12 cellular contexts compared by ENCODE assay signal in genomic region chr3:10505791-10506585, GRCh38. TPM values are rescaled to one million over a fixed set of nuclear protein-coding genes. Genes with fewer than 3 reads are reported as not detected.
DNase-seq lines count a peak whose midpoint lies in the region; ATAC-seq, FAIRE-seq and TF ChIP-seq lines count a peak whose summit lies in the region.
"Had no signal": no experiment of that assay in that cellular context is flagged by ENCODE, and none has a peak within 500 bp of the region (broad histone marks: within the 10 kb centered on the region; RNA-seq: fewer than 3 reads in every experiment).

No MANE protein-coding gene starts in this region.

- peak overlapping the region; percentile 53 for H3K4me3 Mint-ChIP-seq in CD8-positive, alpha-beta T cell
- peak overlapping the region; percentile 26 for H3K4me3 Mint-ChIP-seq in osteocyte (ENCODE audit: unreplicated experiment)
- H3K4me3 Mint-ChIP-seq in activated CD4-positive, alpha-beta T cell treated with anti-CD3 and anti-CD28 coated beads for 36 hours, result no peak overlapping the region

- no peak overlapping the region for H3K4me3 ChIP-seq in CD8-positive, alpha-beta T cell (ENCODE audit: low read depth, low read length)
- H3K4me3 ChIP-seq in endothelial cell of umbilical vein (replicated peaks in 1 of 3; ENCODE audit: insufficient read depth in 1 of 3, low read depth in 1 of 3, low read length in 3 of 3), result no peak overlapping the region
- H3K4me3 ChIP-seq: PC-9 had no signal

- FAIRE-seq in endothelial cell of umbilical vein (lab: Jason Lieb, UNC), result no peak
- FAIRE-seq: kidney had no signal

- no peaks in the 10 kb centered on the region for H3K9me1 ChIP-seq in endothelial cell of umbilical vein (replicated peaks; ENCODE audit: control insufficient read depth, extremely low read depth, insufficient read depth, low read length)

- H3K4me2 ChIP-seq in endothelial cell of umbilical vein (ENCODE audit: insufficient read depth, low read length), result no peak overlapping the region
- H3K4me2 ChIP-seq: PC-9 had no signal

- H3K79me2 ChIP-seq in endothelial cell of umbilical vein (ENCODE audit: control insufficient read depth, insufficient read depth, low read length), result no peaks in the 10 kb centered on the region

- no peak for DNase-seq in CD8-positive, alpha-beta T cell
- DNase-seq in NCI-H1092 treated with DMSO at 0.1 percent for 48 hours (lab: John Stamatoyannopoulos, UW) (peak; percentile 43), endothelial cell of umbilical vein (ENCODE audit: low read depth, low spot score) (no peak), osteocyte (ENCODE audit: extremely low spot score, unreplicated experiment) (no peak), NCI-H226 (no peak), NCI-H146 (lab: John Stamatoyannopoulos, UW) (no peak)
- DNase-seq in stimulated activated CD4-positive, alpha-beta T cell treated with anti-CD3 and anti-CD28 coated beads, Interleukin-15, amount 100 ng/mL, for 24 hours, result no peak
- DNase-seq in activated CD4-positive, alpha-beta T cell treated with anti-CD3 and anti-CD28 coated beads for 36 hours, result no peak
- DNase-seq: kidney, PC-9, transverse colon had no signal

- ATAC-seq in CD8-positive, alpha-beta T cell, result no peak
- ATAC-seq in activated CD4-positive, alpha-beta T cell treated with anti-CD3 and anti-CD28 coated beads for 36 hours, result no peak

- H3K9me3 Mint-ChIP-seq in CD8-positive, alpha-beta T cell, result no peaks in the 10 kb centered on the region
- H3K9me3 Mint-ChIP-seq in osteocyte (ENCODE audit: unreplicated experiment), result no peaks in the 10 kb centered on the region
- H3K9me3 Mint-ChIP-seq in activated CD4-positive, alpha-beta T cell treated with anti-CD3 and anti-CD28 coated beads for 36 hours (ENCODE audit: low read depth), result no peaks in the 10 kb centered on the region

- intact Hi-C loops in CD8-positive, alpha-beta T cell (cut with DNase I, micrococcal nuclease), result no loop called here
- intact Hi-C loops in endothelial cell of umbilical vein (cut with micrococcal nuclease), result no loop called here
- intact Hi-C loops in activated CD4-positive, alpha-beta T cell treated with anti-CD3 and anti-CD28 coated beads for 36 hours (cut with DNase I, micrococcal nuclease), result no loop called here

- CTCF ChIA-PET in CD8-positive, alpha-beta T cell (lab: Charles Lee), result no interaction called here
- CTCF ChIA-PET in endothelial cell of umbilical vein (lab: Charles Lee), result no interaction called here
- CTCF ChIA-PET in activated CD4-positive, alpha-beta T cell treated with anti-CD3 and anti-CD28 coated beads for 36 hours (lab: Charles Lee), result no interaction called here

- no peak for TF ChIP-seq POLR2A in endothelial cell of umbilical vein (IDR thresholded peaks at IDR 0.05; ENCODE audit: low read depth, low read length)

- H3K36me3 Mint-ChIP-seq in CD8-positive, alpha-beta T cell, result no peaks in the 10 kb centered on the region
- no peaks in the 10 kb centered on the region for H3K36me3 Mint-ChIP-seq in osteocyte (ENCODE audit: unreplicated experiment)
- H3K36me3 Mint-ChIP-seq in activated CD4-positive, alpha-beta T cell treated with anti-CD3 and anti-CD28 coated beads for 36 hours (ENCODE audit: low read depth), result no peaks in the 10 kb centered on the region

- POLR2A ChIA-PET in CD8-positive, alpha-beta T cell (lab: Charles Lee), result no interaction called here
- POLR2A ChIA-PET in endothelial cell of umbilical vein (lab: Charles Lee), result no interaction called here
- POLR2A ChIA-PET in activated CD4-positive, alpha-beta T cell treated with anti-CD3 and anti-CD28 coated beads for 36 hours (lab: Charles Lee), result no interaction called here

- H2AFZ ChIP-seq in endothelial cell of umbilical vein (ENCODE audit: low read depth, low read length), result no peak overlapping the region
- H2AFZ ChIP-seq: PC-9 had no signal

- H4K20me1 ChIP-seq in endothelial cell of umbilical vein (replicated peaks; ENCODE audit: control insufficient read depth, extremely low read depth, insufficient read depth, low read length), result no peaks in the 10 kb centered on the region

- no peak overlapping the region for H3K9ac ChIP-seq in endothelial cell of umbilical vein (replicated peaks; ENCODE audit: extremely low read depth, insufficient read depth, low read length)

- H3K36me3 ChIP-seq in CD8-positive, alpha-beta T cell (ENCODE audit: insufficient read depth, low read length), result no peaks in the 10 kb centered on the region
- no peaks in the 10 kb centered on the region for H3K36me3 ChIP-seq in endothelial cell of umbilical vein (ENCODE audit: control insufficient read depth in 2 of 2, extremely low read depth in 1 of 2, insufficient read depth in 2 of 2, low read length in 2 of 2)
- H3K36me3 ChIP-seq: transverse colon had no signal

- no TSS peak for BruUV-seq in endothelial cell of umbilical vein (replicated peaks; lab: Mats Ljungman, UMichigan)

- no peak overlapping the region for H3K27ac Mint-ChIP-seq in CD8-positive, alpha-beta T cell
- H3K27ac Mint-ChIP-seq in osteocyte (ENCODE audit: unreplicated experiment), result no peak overlapping the region
- H3K27ac Mint-ChIP-seq in activated CD4-positive, alpha-beta T cell treated with anti-CD3 and anti-CD28 coated beads for 36 hours, result no peak overlapping the region

- dilution Hi-C loops in endothelial cell of umbilical vein (cut with MboI; ENCODE audit: extremely low pct_ligation_motif_present, low sequenced_read_pairs), result no loop called here

- peaks cover 15% of the 10 kb centered on the region for H3K27me3 Mint-ChIP-seq in CD8-positive, alpha-beta T cell (ENCODE audit: low read depth)
- H3K27me3 Mint-ChIP-seq in osteocyte (ENCODE audit: unreplicated experiment), result peaks cover 25% of the 10 kb centered on the region
- peaks cover 12% of the 10 kb centered on the region for H3K27me3 Mint-ChIP-seq in activated CD4-positive, alpha-beta T cell treated with anti-CD3 and anti-CD28 coated beads for 36 hours

- peaks cover 6% of the 10 kb centered on the region for H3K4me1 Mint-ChIP-seq in CD8-positive, alpha-beta T cell (ENCODE audit: low read depth)
- peaks cover 1% of the 10 kb centered on the region for H3K4me1 Mint-ChIP-seq in osteocyte (ENCODE audit: unreplicated experiment)
- peaks cover 5% of the 10 kb centered on the region for H3K4me1 Mint-ChIP-seq in activated CD4-positive, alpha-beta T cell treated with anti-CD3 and anti-CD28 coated beads for 36 hours

- no peak for TF ChIP-seq CTCF in CD8-positive, alpha-beta T cell (IDR thresholded peaks at IDR 0.05)
- TF ChIP-seq CTCF in endothelial cell of umbilical vein (IDR thresholded peaks at IDR 0.05; ENCODE audit: extremely low read depth in 1 of 2, insufficient read depth in 1 of 2, low read depth in 1 of 2, low read length in 2 of 2), result no peak
- no peak for TF ChIP-seq CTCF in osteocyte (IDR thresholded peaks at IDR 0.05)

- H3K4me1 ChIP-seq in CD8-positive, alpha-beta T cell (ENCODE audit: insufficient read depth, low read length), result peaks cover 4% of the 10 kb centered on the region
- no peaks in the 10 kb centered on the region for H3K4me1 ChIP-seq in endothelial cell of umbilical vein (ENCODE audit: control insufficient read depth, extremely low read depth, insufficient read depth, low read length)

- no peak overlapping the region for H3K27ac ChIP-seq in CD8-positive, alpha-beta T cell (ENCODE audit: low read depth, low read length)
- no peak overlapping the region for H3K27ac ChIP-seq in endothelial cell of umbilical vein (ENCODE audit: insufficient read depth, low read depth, low read length)
- H3K27ac ChIP-seq: PC-9, transverse colon had no signal

- H3K9me3 ChIP-seq in CD8-positive, alpha-beta T cell (ENCODE audit: low read length), result no peaks in the 10 kb centered on the region
- no peaks in the 10 kb centered on the region for H3K9me3 ChIP-seq in endothelial cell of umbilical vein (replicated peaks; ENCODE audit: control insufficient read depth, insufficient read depth, low read length)
- H3K9me3 ChIP-seq: transverse colon had no signal

- H3K27me3 ChIP-seq in CD8-positive, alpha-beta T cell (ENCODE audit: insufficient read depth, low read length), result no peaks in the 10 kb centered on the region
- peaks cover 10 to 12% of the 10 kb centered on the region in 2 experiments for H3K27me3 ChIP-seq in endothelial cell of umbilical vein (ENCODE audit: control insufficient read depth in 2 of 2, insufficient read depth in 2 of 2, low read length in 2 of 2)

TF ChIP-seq in endothelial cell of umbilical vein, 7 proteins besides CTCF, POLR2A, EP300 and RAD21:
- TF ChIP-seq MYC (IDR thresholded peaks at IDR 0.05; ENCODE audit: low read depth, low read length), result no peak
- TF ChIP-seq GATA2 (IDR thresholded peaks at IDR 0.05; ENCODE audit: insufficient read depth, insufficient read length, low read depth, low read length), result no peak
- TF ChIP-seq POLR2AphosphoS5 (IDR thresholded peaks at IDR 0.05; ENCODE audit: insufficient read depth, low read depth, low read length), result no peak
- TF ChIP-seq EZH2 (IDR thresholded peaks at IDR 0.05; ENCODE audit: borderline replicate concordance, low read depth, low read length, severe bottlenecking), result peak; percentile 36

RNA-seq across cellular contexts. Expression of gene ATP2B2, which starts 0.6 kb away (rescaled TPM):
- total RNA-seq in CD8-positive, alpha-beta T cell, result not detected
- not detected in 2 replicates for total RNA-seq in endothelial cell of umbilical vein
- not detected in 2 replicates for polyA plus RNA-seq in endothelial cell of umbilical vein
- polyA plus RNA-seq in endothelial cell of umbilical vein (2011; cell fraction: cytosol; rRNA removed), result not detected in 2 replicates
- polyA plus RNA-seq in endothelial cell of umbilical vein (2011; cell fraction: nucleus; rRNA removed), result not detected in 2 replicates
- polyA plus RNA-seq in endothelial cell of umbilical vein (2012), result not detected in 2 replicates
- polyA minus RNA-seq in endothelial cell of umbilical vein, result not detected in 2 replicates
- polyA minus RNA-seq in endothelial cell of umbilical vein (2011; cell fraction: cytosol; rRNA and poly(A)+ RNA removed), result not detected
- polyA minus RNA-seq in endothelial cell of umbilical vein (2011; cell fraction: nucleus; rRNA and poly(A)+ RNA removed), result not detected in 2 replicates
- 0.13 TPM in 1 of 2 replicates, not detected in the other for total RNA-seq in osteocyte
- under 1 TPM in 1 of 2 experiments, not detected in 1; 0.05 TPM for total RNA-seq in activated CD4-positive, alpha-beta T cell treated with anti-CD3 and anti-CD28 coated beads for 36 hours
- total RNA-seq: osteoblast, PC-9, transverse colon had no signal
